In genomic region chr19:4815426-4816387, GRCh38 we compare ENCODE assay signal across 7 cellular contexts. TPM values are rescaled to one million over a fixed set of nuclear protein-coding genes. Genes with fewer than 3 reads are reported as not detected.
A peak's percentile ranks its signal among the peaks of the same experiment; 100 is the strongest.
DNase-seq lines count a peak whose midpoint lies in the region; ATAC-seq and TF ChIP-seq lines count a peak whose summit lies in the region.

No MANE protein-coding gene starts in this region.

- H3K4me1 ChIP-seq in prostate gland (replicated peaks) = no peaks in the 10 kb centered on the region

- ATAC-seq in GM19023 (IDR thresholded peaks at IDR 0.05; ENCODE audit: unreplicated experiment) = peak; percentile 52
- ATAC-seq in left cardiac atrium = peak; percentile 90 to 95

- WGBS in prostate gland = 47% methylated on average over 36 of the region's 36 CpGs

- H3K27ac Mint-ChIP-seq in T-helper 1 cell treated with Interleukin-12 subunit alpha and Interleukin-12 subunit beta and Interleukin-4 antibody, amounts not matched to agents 30 μg/mL and 1 μg/mL, for 36 hours = peak overlapping the region; percentile 58

- H3K27ac ChIP-seq in prostate gland = no peak overlapping the region

- no peaks in the 10 kb centered on the region for H3K36me3 ChIP-seq in prostate gland

- H3K4me3 ChIP-seq in prostate gland = peak overlapping the region in 1 of 2 donors; percentile 15

- DNase-seq in NCI-H187 (lab: John Stamatoyannopoulos, UW) = peak; percentile 59 to 86
- peak; percentile 82 for DNase-seq in amniotic stem cell (lab: John Stamatoyannopoulos, UW)
- DNase-seq in left cardiac atrium = peak; percentile 93
- DNase-seq in prostate gland (ENCODE audit: low spot score) = peak; percentile 88
- peak; percentile 92 for DNase-seq in ureter (ENCODE audit: low spot score)

- peaks cover 14% of the 10 kb centered on the region for H3K36me3 Mint-ChIP-seq in T-helper 1 cell treated with Interleukin-12 subunit alpha and Interleukin-12 subunit beta and Interleukin-4 antibody, amounts not matched to agents 30 μg/mL and 1 μg/mL, for 36 hours (ENCODE audit: low read depth)

- peak overlapping the region; percentile 63 for H3K4me3 Mint-ChIP-seq in T-helper 1 cell treated with Interleukin-12 subunit alpha and Interleukin-12 subunit beta and Interleukin-4 antibody, amounts not matched to agents 30 μg/mL and 1 μg/mL, for 36 hours

- TF ChIP-seq POLR2A in prostate gland (IDR thresholded peaks at IDR 0.05) = no peak

- H3K4me1 Mint-ChIP-seq in T-helper 1 cell treated with Interleukin-12 subunit alpha and Interleukin-12 subunit beta and Interleukin-4 antibody, amounts not matched to agents 30 μg/mL and 1 μg/mL, for 36 hours (ENCODE audit: low read depth) = peaks cover 19% of the 10 kb centered on the region

- no peak for TF ChIP-seq CTCF in prostate gland (IDR thresholded peaks at IDR 0.05)

- no peaks in the 10 kb centered on the region for H3K27me3 ChIP-seq in prostate gland (replicated peaks; ENCODE audit: insufficient read depth)

- H3K27me3 Mint-ChIP-seq in T-helper 1 cell treated with Interleukin-12 subunit alpha and Interleukin-12 subunit beta and Interleukin-4 antibody, amounts not matched to agents 30 μg/mL and 1 μg/mL, for 36 hours (ENCODE audit: low read depth) = no peaks in the 10 kb centered on the region

- no peaks in the 10 kb centered on the region for H3K9me3 ChIP-seq in prostate gland

- H3K9me3 Mint-ChIP-seq in T-helper 1 cell treated with Interleukin-12 subunit alpha and Interleukin-12 subunit beta and Interleukin-4 antibody, amounts not matched to agents 30 μg/mL and 1 μg/mL, for 36 hours = peaks cover 7% of the 10 kb centered on the region

- intact Hi-C loops in left cardiac atrium (cut with DNase I) = loop anchor here in 1 of 2 donors (10.0 kb wide), 1 partner anchor 99 kb away; no protein-coding TSS in a partner anchor
- intact Hi-C loops in prostate gland (cut with DNase I) = no loop called here

RNA-seq across cellular contexts. Expression of gene TICAM1, which starts 15.8 kb away (rescaled TPM):
- total RNA-seq in left cardiac atrium = 1 to 10 TPM; 6.9 to 8.0 TPM
- total RNA-seq in prostate gland = 1 to 10 TPM; 8.3 to 9.1 TPM
- total RNA-seq in ureter = 13.1 TPM

RNA-seq across cellular contexts. Expression of gene FEM1A, which starts 24.2 kb away (rescaled TPM):
- total RNA-seq in left cardiac atrium (10 to 100 TPM; 24.1 to 25.0 TPM), prostate gland (10 to 100 TPM; 20.7 to 30.4 TPM), ureter (12.2 TPM)

RNA-seq across cellular contexts. Expression of gene PLIN3, which starts 51.8 kb away (rescaled TPM):
- total RNA-seq in left cardiac atrium (10 to 100 TPM; 25.3 to 35.1 TPM), prostate gland (10 to 100 TPM; 61.3 to 76.5 TPM), ureter (35.7 TPM)
